13 cellular contexts compared by ENCODE assay signal in the genomic region with DNA sequence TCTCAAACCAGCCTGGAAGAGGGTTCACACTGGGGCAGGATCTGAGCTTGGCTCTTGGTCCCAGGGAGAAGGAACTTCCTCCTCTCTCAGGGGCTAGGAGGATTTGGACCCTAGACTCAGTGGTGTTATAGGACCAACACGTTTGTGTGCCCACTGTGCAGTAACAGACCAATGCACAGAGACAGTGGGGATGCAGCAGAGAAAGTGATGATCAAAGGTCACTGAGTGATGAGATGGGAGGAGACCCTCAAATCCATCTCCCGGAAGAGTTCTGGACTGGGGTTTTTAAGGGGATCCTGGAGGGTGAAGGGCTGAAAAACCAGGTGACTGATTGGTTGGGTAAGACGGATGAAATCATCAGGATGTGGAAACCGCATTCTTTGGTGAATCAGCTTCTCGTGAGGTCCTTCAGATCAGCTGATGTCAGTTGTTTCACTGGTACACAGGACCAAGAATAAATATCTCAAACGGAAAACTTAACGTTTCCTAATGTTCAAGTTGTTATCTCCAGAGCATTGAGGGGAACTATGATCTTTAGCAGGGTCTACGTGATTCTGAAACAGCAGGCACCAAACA. TPM values are rescaled to one million over a fixed set of nuclear protein-coding genes. Genes with fewer than 3 reads are reported as not detected.
DNase-seq lines count a peak whose midpoint lies in the region; ATAC-seq and TF ChIP-seq lines count a peak whose summit lies in the region.
"Had no signal": no experiment of that assay in that cellular context is flagged by ENCODE, and none has a peak within 500 bp of the region (broad histone marks: within the 10 kb centered on the region; RNA-seq: fewer than 3 reads in every experiment).

No MANE protein-coding gene starts in this region.

- H3K4me1 ChIP-seq in breast epithelium, result peaks cover 0 to 8% of the 10 kb centered on the region in 2 donors
- H3K4me1 ChIP-seq in right cardiac atrium (ENCODE audit: control insufficient read depth, insufficient read depth, low read length), result peaks cover 4% of the 10 kb centered on the region

- peak; percentile 68 for DNase-seq in MCF 10A (ENCODE audit: unreplicated experiment)
- no peak for DNase-seq in breast epithelium (ENCODE audit: low spot score in 2 of 2)
- DNase-seq in RWPE1 (ENCODE audit: low spot score), result peak; percentile 68
- DNase-seq in fibroblast of mammary gland (ENCODE audit: low read depth), result peak; percentile 98
- no peak for DNase-seq in MG63
- no peak for DNase-seq in right cardiac atrium
- DNase-seq in posterior cingulate gyrus, result no peak
- DNase-seq in cortex of kidney (lab: John Stamatoyannopoulos, UW), result no peak
- DNase-seq: dorsolateral prefrontal cortex, NCI-H1694 treated with DMSO at 0.1 percent for 48 hours had no signal

- intact Hi-C loops in MCF 10A (cut with micrococcal nuclease) (no loop called here), breast epithelium (cut with DNase I; ENCODE audit: low total_unique reads) (no loop called here), right cardiac atrium (cut with DNase I) (loop anchor here in 1 of 4 donors (10.0 kb wide), 1 partner anchor 551 kb away; the partner anchor contains the start of gene CALB2), posterior cingulate gyrus (cut with DNase I) (no loop called here)

- TF ChIP-seq POLR2A in breast epithelium (IDR thresholded peaks at IDR 0.05), result no peak

- 58% methylated on average over 8 of the region's 8 CpGs for WGBS in right cardiac atrium

- no peaks in the 10 kb centered on the region for H3K36me3 Mint-ChIP-seq in MCF 10A (ENCODE audit: insufficient read depth, unreplicated experiment)

- H3K27me3 Mint-ChIP-seq in MCF 10A (ENCODE audit: insufficient read depth, unreplicated experiment), result no peaks in the 10 kb centered on the region

- no peak overlapping the region for H3K4me3 ChIP-seq in breast epithelium
- H3K4me3 ChIP-seq in fibroblast of mammary gland (ENCODE audit: control insufficient read depth, low read depth, low read length), result no peak overlapping the region
- H3K4me3 ChIP-seq in MG63, result no peak overlapping the region
- H3K4me3 ChIP-seq in right cardiac atrium (ENCODE audit: low read length), result no peak overlapping the region
- H3K4me3 ChIP-seq: dorsolateral prefrontal cortex, GM12878, vagina had no signal

- BruUV-seq in MCF 10A (replicated peaks; lab: Mats Ljungman, UMichigan), result no TSS peak

- H3K27ac ChIP-seq in breast epithelium (no peak overlapping the region), RWPE1 (peak overlapping the region; percentile 61; the same call in 1 of the 2 replicates), right cardiac atrium (ENCODE audit: low read length) (no peak overlapping the region)
- H3K27ac ChIP-seq: dorsolateral prefrontal cortex, vagina had no signal

- H3K36me3 ChIP-seq in breast epithelium (no peaks in the 10 kb centered on the region), MG63 (no peaks in the 10 kb centered on the region)
- H3K36me3 ChIP-seq: vagina had no signal

- H3K4me1 Mint-ChIP-seq in MCF 10A (ENCODE audit: insufficient read depth, unreplicated experiment), result peaks cover 28% of the 10 kb centered on the region

- TF ChIP-seq CTCF in MCF 10A (IDR thresholded peaks at IDR 0.05; ENCODE audit: unreplicated experiment), result no peak
- no peak for TF ChIP-seq CTCF in breast epithelium (IDR thresholded peaks at IDR 0.05)
- no peak for TF ChIP-seq CTCF in RWPE1 (conservative IDR thresholded peaks at IDR 0.05; ENCODE audit: low read depth)
- no peak for TF ChIP-seq CTCF in fibroblast of mammary gland (conservative IDR thresholded peaks at IDR 0.05; ENCODE audit: control insufficient read depth, insufficient read depth, low read depth, low read length)

- H3K27me3 ChIP-seq in breast epithelium (no peaks in the 10 kb centered on the region), MG63 (no peaks in the 10 kb centered on the region), right cardiac atrium (ENCODE audit: control insufficient read depth, insufficient read depth) (no peaks in the 10 kb centered on the region)
- H3K27me3 ChIP-seq: BLaER1 treated with 17β-estradiol and CSF1 and Interleukin-3, amounts not matched to agents 10 nM and 100 nM; vagina had no signal

- POLR2A ChIA-PET in MCF 10A (lab: Yijun Ruan, JAX), result interaction anchor here (0.7 to 1.6 kb wide), 7 partner anchors 25 to 1626 kb away, joined by 3 to 5 read pairs (median 3); partner anchors contain the start of gene ZNF23
- POLR2A ChIA-PET in RWPE1 (lab: Yijun Ruan, JAX; ENCODE audit: low non-redundant PET), result no interaction called here

- H3K9me3 Mint-ChIP-seq in MCF 10A (ENCODE audit: unreplicated experiment), result no peaks in the 10 kb centered on the region

- ATAC-seq in right cardiac atrium, result no peak
- ATAC-seq: GM12878 had no signal

- H3K4me3 Mint-ChIP-seq in MCF 10A (ENCODE audit: unreplicated experiment), result peak overlapping the region; percentile 68

- H3K9me3 ChIP-seq in breast epithelium, result no peaks in the 10 kb centered on the region
- H3K9me3 ChIP-seq in MG63, result 0 out of 2 replicates have a peak, but pooled peaks cover 3% of the 10 kb centered on the region
- peaks cover 2% of the 10 kb centered on the region for H3K9me3 ChIP-seq in right cardiac atrium (ENCODE audit: control insufficient read depth, low read length)
- H3K9me3 ChIP-seq: vagina had no signal

- CTCF ChIA-PET in MCF 10A (lab: Yijun Ruan, JAX), result interaction anchor here (0.7 to 1.7 kb wide), 2 partner anchors 33 to 37 kb away, joined by 3 to 6 read pairs; no protein-coding TSS in a partner anchor
- CTCF ChIA-PET in RWPE1 (lab: Yijun Ruan, JAX), result interaction anchor here (0.6 kb wide), 1 partner anchor 820 kb away, joined by 3 read pairs; no protein-coding TSS in a partner anchor

- H3K27ac Mint-ChIP-seq in MCF 10A (ENCODE audit: low read depth, unreplicated experiment), result peak overlapping the region; percentile 97

RNA-seq across cellular contexts. Expression of gene VAC14, which starts 3.3 kb away (rescaled TPM):
- 25.5 and 47.9 TPM in 2 replicates for total RNA-seq in MCF 10A (2022)
- total RNA-seq in breast epithelium, result 10 to 100 TPM; 26.7 to 29.4 (median 28.5) TPM
- total RNA-seq in MG63 (2014; rRNA removed; shearing (Covaris generic); ENCODE audit: low replicate concordance), result 8.9 and 15.4 TPM in 2 replicates
- total RNA-seq in right cardiac atrium, result 10 to 100 TPM; 18.2 to 24.2 (median 23.0) TPM
- polyA plus RNA-seq in right cardiac atrium, result 27.4 TPM

Comparison
In these comparisons a context has a peak if more than half of its experiments do, and no peak if none do; other contexts are left out.
1. DNase-seq: peak in MCF 10A (single experiment), RWPE1 (single experiment) and fibroblast of mammary gland (single experiment); none in breast epithelium (0 of 2), MG63 (single experiment), right cardiac atrium (0 of 3), posterior cingulate gyrus (0 of 10) and cortex of kidney (single experiment).